ENCODE assay signal across 28 cellular contexts in the genomic region with DNA sequence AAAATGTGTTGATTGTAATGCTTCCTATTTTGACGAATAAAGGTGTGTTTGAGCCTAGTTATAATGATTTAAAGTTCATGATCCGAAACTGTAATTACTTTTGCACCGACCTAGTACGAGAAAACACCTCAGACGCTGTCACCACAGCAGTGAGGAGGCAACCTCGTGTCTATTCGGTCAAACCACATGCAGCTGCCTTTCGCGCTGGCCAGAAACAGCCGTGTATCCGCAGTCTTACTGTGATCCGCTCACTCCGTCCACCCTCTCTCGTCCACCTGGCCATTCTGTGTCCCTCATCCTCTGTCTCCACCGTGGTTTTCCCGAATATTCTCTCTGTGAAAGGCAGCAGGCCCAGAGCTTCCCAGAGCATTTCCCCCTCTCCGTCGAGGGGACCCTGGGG.
"Had no signal": no experiment of that assay in that cellular context is flagged by ENCODE, and none has a peak within 500 bp of the region (broad histone marks: within the 10 kb centered on the region; RNA-seq: fewer than 3 reads in every experiment).

No MANE protein-coding gene starts in this region.

- H3K27ac ChIP-seq: breast epithelium, SJCRH30 had no signal

- H3K9me3 ChIP-seq: MG63, SJCRH30, SK-N-SH had no signal

- H3K9me3 Mint-ChIP-seq: activated naive CD4-positive, alpha-beta T cell treated with anti-CD3 and anti-CD28 coated beads, Interleukin-2, amount 50 U/mL, for 24 hours; WTC11 had no signal

- H3K4me2 ChIP-seq: SK-N-SH had no signal

- H3K36me3 Mint-ChIP-seq: activated naive CD4-positive, alpha-beta T cell treated with anti-CD3 and anti-CD28 coated beads, Interleukin-2, amount 50 U/mL, for 24 hours; WTC11 had no signal

- ATAC-seq: activated CD8-positive, alpha-beta T cell treated with anti-CD3 and anti-CD28 coated beads, Interleukin-2, amount 10 ng/mL, durations not matched to agents 7 days and 5 days; Panc1 had no signal

- DNase-seq: activated CD4-positive, alpha-beta T cell treated with anti-CD3 and anti-CD28 coated beads for 48 hours; activated CD4-positive, alpha-beta T cell treated with anti-CD3 and anti-CD28 coated beads, Interleukin-2, amount 50 U/mL, for 4 hours; activated CD4-positive, CD25-positive, alpha-beta regulatory T cell treated with anti-CD3 and anti-CD28 coated beads, Interleukin-2, amount 50 U/mL, for 72 hours; activated CD8-positive, alpha-beta memory T cell treated with anti-CD3 and anti-CD28 coated beads, Interleukin-2, amount 50 U/mL, for 48 hours; activated CD8-positive, alpha-beta T cell treated with anti-CD3 and anti-CD28 coated beads, Interleukin-2, amount 10 ng/mL, durations not matched to agents 7 days and 5 days; activated effector memory CD4-positive, alpha-beta T cell treated with Interleukin-2 at 50 U/mL for 16 hours; activated naive CD4-positive, alpha-beta T cell; activated T-cell treated with anti-CD3 and anti-CD28 coated beads, Interleukin-2, amount 50 U/mL, for 1 hour; aorta; MG63; MV-4-11; NCI-H1092 treated with DMSO at 0.1 percent for 48 hours; NCI-H1417 treated with DMSO at 0.1 percent for 48 hours; NCI-H1694 treated with DMSO at 0.1 percent for 48 hours; NCI-H2029 treated with DMSO at 0.1 percent for 48 hours; NCI-H510A treated with DMSO at 0.1 percent for 48 hours; NCI-H69; NK-92 treated with Interleukin-12 subunit alpha and Interleukin-12 subunit beta, amount 100 ng/mL, for 24 hours; OCI-M1; Right ventricle myocardium superior; RPMI8226; SJCRH30; SK-N-SH; SW 1271 had no signal

- H3K4me1 ChIP-seq: breast epithelium, SJCRH30 had no signal

- H3K4me1 Mint-ChIP-seq: activated naive CD4-positive, alpha-beta T cell treated with anti-CD3 and anti-CD28 coated beads, Interleukin-2, amount 50 U/mL, for 24 hours; WTC11 had no signal

- H3K9ac ChIP-seq: SK-N-SH had no signal

- H3K27ac Mint-ChIP-seq: activated CD8-positive, alpha-beta T cell treated with anti-CD3 and anti-CD28 coated beads, Interleukin-2, amount 10 ng/mL, durations not matched to agents 7 days and 5 days; activated naive CD4-positive, alpha-beta T cell treated with anti-CD3 and anti-CD28 coated beads, Interleukin-2, amount 50 U/mL, for 24 hours; WTC11 had no signal

- H3K27me3 ChIP-seq: SJCRH30 had no signal

- H3K4me3 ChIP-seq: breast epithelium, MG63, SJCRH30 had no signal

- H3K36me3 ChIP-seq: breast epithelium, MG63, SJCRH30 had no signal

- H3K4me3 Mint-ChIP-seq: activated CD8-positive, alpha-beta T cell treated with anti-CD3 and anti-CD28 coated beads, Interleukin-2, amount 10 ng/mL, durations not matched to agents 7 days and 5 days; activated naive CD4-positive, alpha-beta T cell treated with anti-CD3 and anti-CD28 coated beads, Interleukin-2, amount 50 U/mL, for 24 hours; WTC11 had no signal
